In genomic region chr18:23238651-23239349, GRCh38 we compare ENCODE assay signal across 10 cellular contexts.
DNase-seq lines count a peak whose midpoint lies in the region; ATAC-seq and TF ChIP-seq lines count a peak whose summit lies in the region.
"Had no signal": no experiment of that assay in that cellular context is flagged by ENCODE, and none has a peak within 500 bp of the region (broad histone marks: within the 10 kb centered on the region; RNA-seq: fewer than 3 reads in every experiment).

No MANE protein-coding gene starts in this region.

- H3K27me3 ChIP-seq in breast epithelium, result no peaks in the 10 kb centered on the region
- no peaks in the 10 kb centered on the region for H3K27me3 ChIP-seq in upper lobe of right lung
- H3K27me3 ChIP-seq: adrenal gland had no signal

- ATAC-seq in central memory CD8-positive, alpha-beta T cell (replicated peaks; ENCODE audit: extremely low read depth, poor library complexity, severe bottlenecking), result no peak
- ATAC-seq in upper lobe of right lung, result no peak
- ATAC-seq in sciatic nerve, result no peak

- POLR2A ChIA-PET in MCF 10A (lab: Yijun Ruan, JAX), result interaction anchor here (0.6 kb wide), 1 partner anchor 362 kb away, joined by 3 read pairs; no protein-coding TSS in a partner anchor

- H3K9me3 ChIP-seq in breast epithelium, result no peaks in the 10 kb centered on the region
- no peaks in the 10 kb centered on the region for H3K9me3 ChIP-seq in upper lobe of right lung
- H3K9me3 ChIP-seq: adrenal gland had no signal

- no peak for TF ChIP-seq CTCF in breast epithelium (IDR thresholded peaks at IDR 0.05)
- TF ChIP-seq CTCF in MCF 10A (IDR thresholded peaks at IDR 0.05; ENCODE audit: unreplicated experiment), result no peak
- no peak for TF ChIP-seq CTCF in upper lobe of right lung (IDR thresholded peaks at IDR 0.05)

- H3K27ac ChIP-seq in breast epithelium (peak overlapping the region; percentile 91 to 92), upper lobe of right lung (peak overlapping the region; percentile 76)

- H3K4me1 Mint-ChIP-seq in MCF 10A (ENCODE audit: insufficient read depth, unreplicated experiment), result peaks cover 11% of the 10 kb centered on the region
- no peaks in the 10 kb centered on the region for H3K4me1 Mint-ChIP-seq in central memory CD8-positive, alpha-beta T cell

- no peak for TF ChIP-seq POLR2A in breast epithelium (IDR thresholded peaks at IDR 0.05)

- H3K36me3 Mint-ChIP-seq in MCF 10A (ENCODE audit: insufficient read depth, unreplicated experiment), result peaks cover 6% of the 10 kb centered on the region
- H3K36me3 Mint-ChIP-seq in central memory CD8-positive, alpha-beta T cell (ENCODE audit: insufficient read depth), result no peaks in the 10 kb centered on the region

- CTCF ChIA-PET in MCF 10A (lab: Yijun Ruan, JAX), result no interaction called here

- H3K4me3 ChIP-seq in breast epithelium (no peak overlapping the region), upper lobe of right lung (no peak overlapping the region)
- H3K4me3 ChIP-seq: adrenal gland had no signal

- H3K4me1 ChIP-seq in breast epithelium, result peaks cover 13% of the 10 kb centered on the region in 2 donors
- peaks cover 28% of the 10 kb centered on the region for H3K4me1 ChIP-seq in upper lobe of right lung

- H3K27me3 Mint-ChIP-seq in MCF 10A (ENCODE audit: insufficient read depth, unreplicated experiment), result no peaks in the 10 kb centered on the region
- no peaks in the 10 kb centered on the region for H3K27me3 Mint-ChIP-seq in central memory CD8-positive, alpha-beta T cell

- intact Hi-C loops in breast epithelium (cut with DNase I; ENCODE audit: low total_unique reads), result no loop called here
- intact Hi-C loops in MCF 10A (cut with micrococcal nuclease), result loop anchor here (5.0 kb wide), 1 partner anchor 139 kb away; no protein-coding TSS in a partner anchor
- intact Hi-C loops in upper lobe of right lung (cut with DNase I), result no loop called here
- intact Hi-C loops in sciatic nerve (cut with DNase I), result loop anchor here (10.0 kb wide), 1 partner anchor 104 kb away; the partner anchor contains the start of gene CABLES1

- BruUV-seq in MCF 10A (replicated peaks; lab: Mats Ljungman, UMichigan), result no TSS peak

- no peaks in the 10 kb centered on the region for H3K9me3 Mint-ChIP-seq in MCF 10A (ENCODE audit: unreplicated experiment)
- H3K9me3 Mint-ChIP-seq in central memory CD8-positive, alpha-beta T cell, result no peaks in the 10 kb centered on the region

- H3K4me3 Mint-ChIP-seq in MCF 10A (ENCODE audit: unreplicated experiment), result no peak overlapping the region
- H3K4me3 Mint-ChIP-seq in central memory CD8-positive, alpha-beta T cell, result peak overlapping the region; percentile 58

- DNase-seq in breast epithelium (ENCODE audit: low spot score in 2 of 2) (peak in 1 of 2 donors; percentile 56), MCF 10A (ENCODE audit: unreplicated experiment) (no peak), lung microvascular endothelial cell (ENCODE audit: low read depth in 2 of 2) (peak; percentile 62 to 70), upper lobe of right lung (no peak), SIG-M5 treated with dmso at 0.1 percent for 504 hours (lab: John Stamatoyannopoulos, UW; ENCODE audit: unreplicated experiment) (no peak), AML-193 (lab: John Stamatoyannopoulos, UW) (no peak), sciatic nerve (ENCODE audit: low spot score) (no peak)
- DNase-seq in central memory CD8-positive, alpha-beta T cell (ENCODE audit: low spot score in 2 of 2), result no peak
- DNase-seq: stimulated activated CD4-positive, alpha-beta T cell treated with anti-CD3 and anti-CD28 coated beads, Interleukin-15, amount 100 ng/mL, for 24 hours had no signal

- H3K36me3 ChIP-seq in breast epithelium (no peaks in the 10 kb centered on the region), upper lobe of right lung (peaks cover 10% of the 10 kb centered on the region)
- H3K36me3 ChIP-seq: adrenal gland had no signal

- H3K27ac Mint-ChIP-seq in MCF 10A (ENCODE audit: low read depth, unreplicated experiment), result no peak overlapping the region
- peak overlapping the region; percentile 25 for H3K27ac Mint-ChIP-seq in central memory CD8-positive, alpha-beta T cell (ENCODE audit: low read depth)

Comparison
In these comparisons a context has a peak if more than half of its experiments do, and no peak if none do; other contexts are left out.
1. intact Hi-C loops: an anchor here in MCF 10A (5.0 kb wide) and sciatic nerve (10.0 kb wide); none called in breast epithelium and upper lobe of right lung.
2. DNase-seq: peak in lung microvascular endothelial cell (2 of 2); none in MCF 10A (single experiment), central memory CD8-positive, alpha-beta T cell (0 of 2), upper lobe of right lung (single experiment), SIG-M5 treated with dmso at 0.1 percent for 504 hours (single experiment), AML-193 (0 of 2) and sciatic nerve (single experiment).